16 cellular contexts compared by ENCODE assay signal in genomic region chr22:24494182-24494534, GRCh38. TPM values are rescaled to one million over a fixed set of nuclear protein-coding genes. Genes with fewer than 3 reads are reported as not detected.
DNase-seq lines count a peak whose midpoint lies in the region; ATAC-seq and TF ChIP-seq lines count a peak whose summit lies in the region.
"Had no signal": no experiment of that assay in that cellular context is flagged by ENCODE, and none has a peak within 500 bp of the region (broad histone marks: within the 10 kb centered on the region; RNA-seq: fewer than 3 reads in every experiment).

No MANE protein-coding gene starts in this region.

- H3K4me1 Mint-ChIP-seq in WTC11: peaks cover 3% of the 10 kb centered on the region; the same call in 1 of the 2 replicates
- H3K4me1 Mint-ChIP-seq in mesothelial cell of epicardium: peaks cover 28% of the 10 kb centered on the region
- peaks cover 17% of the 10 kb centered on the region for H3K4me1 Mint-ChIP-seq in type B pancreatic cell (ENCODE audit: unreplicated experiment)

- H3K9me3 Mint-ChIP-seq in WTC11: peaks cover 10% of the 10 kb centered on the region
- H3K9me3 Mint-ChIP-seq in mesothelial cell of epicardium: peaks cover 4% of the 10 kb centered on the region
- H3K9me3 Mint-ChIP-seq in type B pancreatic cell: peaks cover 5% of the 10 kb centered on the region
- H3K9me3 Mint-ChIP-seq: activated naive CD4-positive, alpha-beta T cell treated with anti-CD3 and anti-CD28 coated beads for 36 hours; natural killer cell had no signal

- H3K27me3 Mint-ChIP-seq in WTC11 (ENCODE audit: low read depth): peaks cover 68% of the 10 kb centered on the region
- H3K27me3 Mint-ChIP-seq in mesothelial cell of epicardium (ENCODE audit: low read depth): peaks cover 39% of the 10 kb centered on the region
- H3K27me3 Mint-ChIP-seq in type B pancreatic cell: peaks cover 59% of the 10 kb centered on the region

- H3K36me3 Mint-ChIP-seq in WTC11 (no peaks in the 10 kb centered on the region; the same call in 1 of the 2 replicates), mesothelial cell of epicardium (no peaks in the 10 kb centered on the region), type B pancreatic cell (no peaks in the 10 kb centered on the region)
- H3K36me3 Mint-ChIP-seq: natural killer cell had no signal

- POLR2A ChIA-PET in WTC11 (lab: Charles Lee): no interaction called here

- TF ChIP-seq CTCF in WTC11 (IDR thresholded peaks at IDR 0.05) (no peak), mesothelial cell of epicardium (IDR thresholded peaks at IDR 0.05; ENCODE audit: unreplicated experiment) (no peak), type B pancreatic cell (conservative IDR thresholded peaks at IDR 0.05) (no peak)

- H3K4me3 Mint-ChIP-seq in WTC11 (peak overlapping the region; percentile 58), mesothelial cell of epicardium (peak overlapping the region; percentile 49), type B pancreatic cell (peak overlapping the region; percentile 44)
- H3K4me3 Mint-ChIP-seq: activated naive CD4-positive, alpha-beta T cell treated with anti-CD3 and anti-CD28 coated beads for 36 hours; natural killer cell had no signal

- no peak for DNase-seq in WTC11 (ENCODE audit: low spot score)
- DNase-seq in left ventricle myocardium superior: no peak
- no peak for DNase-seq in mesothelial cell of epicardium (ENCODE audit: low spot score in 2 of 2, unreplicated experiment in 2 of 2)
- no peak for DNase-seq in type B pancreatic cell (ENCODE audit: extremely low spot score, unreplicated experiment)
- no peak for DNase-seq in activated CD4-positive, alpha-beta T cell treated with anti-CD3 and anti-CD28 coated beads, Interleukin-2, amount 50 U/mL, for 1 hour
- DNase-seq in H4 (ENCODE audit: low spot score): no peak
- no peak for DNase-seq in NCI-H526 (lab: John Stamatoyannopoulos, UW)
- DNase-seq: activated naive CD4-positive, alpha-beta T cell treated with anti-CD3 and anti-CD28 coated beads for 36 hours; DMS79 treated with DMSO at 0.1 percent for 48 hours; Karpas-422; left cardiac atrium; natural killer cell; NCI-H187 treated with DMSO at 0.1 percent for 48 hours; NCI-H69; WERI-Rb-1 had no signal

- CTCF ChIA-PET in WTC11 (lab: Charles Lee): interaction anchor here (1.1 to 1.5 kb wide), 3 partner anchors 23 to 73 kb away, joined by 3 to 5 read pairs (median 4); no protein-coding TSS in a partner anchor

- H3K27ac Mint-ChIP-seq in WTC11: no peak overlapping the region
- no peak overlapping the region for H3K27ac Mint-ChIP-seq in mesothelial cell of epicardium
- no peak overlapping the region for H3K27ac Mint-ChIP-seq in type B pancreatic cell
- H3K27ac Mint-ChIP-seq: activated naive CD4-positive, alpha-beta T cell treated with anti-CD3 and anti-CD28 coated beads for 36 hours; natural killer cell had no signal

- intact Hi-C loops in left ventricle myocardium superior (cut with micrococcal nuclease): no loop called here

- ATAC-seq in WTC11 (peak; percentile 12), left ventricle myocardium superior (peak; percentile 36)
- ATAC-seq: HCT116, natural killer cell had no signal

TF ChIP-seq in WTC11, 78 proteins besides CTCF, POLR2A, EP300 and RAD21 (continues in another document):
- TF ChIP-seq ATF3 (CRISPR knock-in tag; conservative IDR thresholded peaks at IDR 0.05) (no peak), ESRRA (CRISPR knock-in tag; IDR thresholded peaks at IDR 0.05; ENCODE audit: borderline replicate concordance) (no peak), USF1 (CRISPR knock-in tag; IDR thresholded peaks at IDR 0.05) (no peak), RELA (CRISPR knock-in tag; IDR thresholded peaks at IDR 0.05; ENCODE audit: borderline replicate concordance) (no peak), RORB (CRISPR knock-in tag; IDR thresholded peaks at IDR 0.05) (no peak), ZNF425 (CRISPR knock-in tag; conservative IDR thresholded peaks at IDR 0.05) (no peak), NR3C1 (CRISPR knock-in tag; conservative IDR thresholded peaks at IDR 0.05; ENCODE audit: low read depth) (no peak; the same call in 1 of the 2 replicates), AR (CRISPR knock-in tag; IDR thresholded peaks at IDR 0.05) (no peak), TEAD1 (CRISPR knock-in tag; IDR thresholded peaks at IDR 0.05) (no peak), MAX (CRISPR knock-in tag; IDR thresholded peaks at IDR 0.05) (no peak), HMGA2 (CRISPR knock-in tag; IDR thresholded peaks at IDR 0.05) (no peak), ELF4 (CRISPR knock-in tag; IDR thresholded peaks at IDR 0.05; ENCODE audit: low read depth) (no peak), CBFB (CRISPR knock-in tag; IDR thresholded peaks at IDR 0.05; ENCODE audit: low read depth) (no peak), FOXP1 (CRISPR knock-in tag; IDR thresholded peaks at IDR 0.05; ENCODE audit: borderline replicate concordance) (no peak), ZMAT4 (CRISPR knock-in tag; IDR thresholded peaks at IDR 0.05) (no peak), ZNF416 (CRISPR knock-in tag; IDR thresholded peaks at IDR 0.05) (no peak)

RNA-seq across cellular contexts. Expression of gene UPB1, which starts 1.0 kb away (rescaled TPM):
- total RNA-seq in WTC11 (2021): 0.09 to 0.18 TPM (median 0.09 TPM) in 3 replicates
- 0.97 TPM for total RNA-seq in left ventricle myocardium superior
- 1.3 to 1.5 TPM (median 1.3 TPM) in 3 replicates for total RNA-seq in mesothelial cell of epicardium
- 0.24 and 1.1 TPM in 2 replicates for total RNA-seq in type B pancreatic cell (ENCODE audit: low replicate concordance)
- total RNA-seq in H4 (2014; rRNA removed; shearing (Covaris generic)): not detected in 2 replicates
